Comparison of ENCODE assay signal across 11 cellular contexts in genomic region chr12:104793280-104793679, GRCh38.
DNase-seq lines count a peak whose midpoint lies in the region; ATAC-seq lines count a peak whose summit lies in the region.
"Had no signal": no experiment of that assay in that cellular context is flagged by ENCODE, and none has a peak within 500 bp of the region (broad histone marks: within the 10 kb centered on the region; RNA-seq: fewer than 3 reads in every experiment).

No MANE protein-coding gene starts in this region.

- H3K4me1 ChIP-seq in SJCRH30 (no peaks in the 10 kb centered on the region), skeletal muscle satellite cell (ENCODE audit: control insufficient read depth, insufficient read depth, low read length) (peaks cover 13% of the 10 kb centered on the region)
- H3K4me1 ChIP-seq: thyroid gland had no signal

- H3K27me3 ChIP-seq in SJCRH30 = no peaks in the 10 kb centered on the region
- no peaks in the 10 kb centered on the region for H3K27me3 ChIP-seq in skeletal muscle satellite cell (ENCODE audit: control insufficient read depth, insufficient read depth, low read length)
- H3K27me3 ChIP-seq: thyroid gland had no signal

- H3K36me3 ChIP-seq in SJCRH30 (no peaks in the 10 kb centered on the region), skeletal muscle satellite cell (ENCODE audit: insufficient read depth, low read length) (no peaks in the 10 kb centered on the region)
- H3K36me3 ChIP-seq: thyroid gland had no signal

- H3K27ac ChIP-seq in SJCRH30 = no peak overlapping the region
- H3K27ac ChIP-seq: thyroid gland had no signal

- DNase-seq in GM04503 (ENCODE audit: low read depth) (peak; percentile 47), SJCRH30 (peak; percentile 32 to 57), fibroblast of the conjunctiva (ENCODE audit: low read depth) (peak; percentile 5), NCI-H1930 (lab: John Stamatoyannopoulos, UW) (no peak), cerebellar nuclear complex (lab: John Stamatoyannopoulos, UW) (no peak), OCI-M1 (lab: John Stamatoyannopoulos, UW) (no peak)
- DNase-seq: naive B cell had no signal

- H3K4me2 ChIP-seq in skeletal muscle satellite cell (ENCODE audit: low read length) = peak overlapping the region; percentile 51

- H3K9me3 ChIP-seq in SJCRH30 (replicated peaks) (no peaks in the 10 kb centered on the region; the same call in 1 of the 2 replicates), skeletal muscle satellite cell (replicated peaks; ENCODE audit: low read length) (no peaks in the 10 kb centered on the region)
- H3K9me3 ChIP-seq: thyroid gland had no signal

- H3K9ac ChIP-seq in skeletal muscle satellite cell (ENCODE audit: low read depth, low read length) = no peak overlapping the region

- H3K4me3 ChIP-seq in SJCRH30 = no peak overlapping the region
- H3K4me3 ChIP-seq in skeletal muscle satellite cell (ENCODE audit: low read length) = no peak overlapping the region
- H3K4me3 ChIP-seq: skin epidermis, thyroid gland had no signal

- ATAC-seq in GM18858 (IDR thresholded peaks at IDR 0.05; ENCODE audit: unreplicated experiment) = no peak

Comparison
In these comparisons a context has a peak if more than half of its experiments do, and no peak if none do; other contexts are left out.
1. DNase-seq: peak in GM04503 (single experiment), SJCRH30 (2 of 2) and fibroblast of the conjunctiva (single experiment); none in NCI-H1930 (0 of 2), cerebellar nuclear complex (0 of 2) and OCI-M1 (single experiment).